Comparison of ENCODE assay signal across 8 cellular contexts in genomic region chr12:42421844-42422779, GRCh38.
DNase-seq lines count a peak whose midpoint lies in the region; ATAC-seq and TF ChIP-seq lines count a peak whose summit lies in the region.

No MANE protein-coding gene starts in this region.

- H3K27ac Mint-ChIP-seq in nephron: peak overlapping the region; percentile 24 to 57 (median 53)

- peaks cover 19% of the 10 kb centered on the region for H3K36me3 Mint-ChIP-seq in nephron (ENCODE audit: low read depth)

- DNase-seq in NCI-H2107 treated with DMSO at 0.1 percent for 48 hours (lab: John Stamatoyannopoulos, UW; ENCODE audit: unreplicated experiment): no peak
- no peak for DNase-seq in ureter (ENCODE audit: low spot score)
- no peak for DNase-seq in NCI-H187 (lab: John Stamatoyannopoulos, UW)
- DNase-seq in cortex of kidney (lab: John Stamatoyannopoulos, UW): no peak

- TF ChIP-seq CTCF in nephron (IDR thresholded peaks at IDR 0.05; ENCODE audit: unreplicated experiment in 3 of 3): no peak

- H3K4me1 Mint-ChIP-seq in nephron: peaks cover 27% of the 10 kb centered on the region

- no peaks in the 10 kb centered on the region for H3K9me3 Mint-ChIP-seq in nephron

- no peak overlapping the region for H3K4me3 Mint-ChIP-seq in nephron

- ATAC-seq in GM18867 (IDR thresholded peaks at IDR 0.05; ENCODE audit: unreplicated experiment) (peak; percentile 93), HG02678 (IDR thresholded peaks at IDR 0.05; ENCODE audit: unreplicated experiment) (peak; percentile 88), SK-N-SH treated with all-trans-retinoic acid at 6 μM for 48 hours (peak; percentile 87)

- H3K27me3 Mint-ChIP-seq in nephron (ENCODE audit: low read depth): no peaks in the 10 kb centered on the region

TF ChIP-seq in SK-N-SH treated with all-trans-retinoic acid at 6 μM for 48 hours, 23 proteins besides CTCF, POLR2A, EP300 and RAD21:
- TF ChIP-seq PPARA (CRISPR knock-in tag; IDR thresholded peaks at IDR 0.05; ENCODE audit: borderline replicate concordance): no peak
- 0 out of 2 replicates have a peak, but pooled peaks have one; percentile 31 for TF ChIP-seq TSHZ2 (CRISPR knock-in tag; IDR thresholded peaks at IDR 0.05)
- TF ChIP-seq GLIS3 (CRISPR knock-in tag; IDR thresholded peaks at IDR 0.05): no peak
- TF ChIP-seq CREB5 (CRISPR knock-in tag; IDR thresholded peaks at IDR 0.05; ENCODE audit: low read depth): no peak
- no peak for TF ChIP-seq CSDC2 (CRISPR knock-in tag; IDR thresholded peaks at IDR 0.05)
- TF ChIP-seq ISL1 (CRISPR knock-in tag; IDR thresholded peaks at IDR 0.05): no peak
TF ChIP-seq in SK-N-SH treated with all-trans-retinoic acid at 6 μM for 48 hours: peak in this region for 1.
